In genomic region chr22:29799217-29799680, GRCh38 we compare ENCODE assay signal across 9 cellular contexts. TPM values are rescaled to one million over a fixed set of nuclear protein-coding genes. Genes with fewer than 3 reads are reported as not detected.
DNase-seq lines count a peak whose midpoint lies in the region; ATAC-seq, FAIRE-seq and TF ChIP-seq lines count a peak whose summit lies in the region.
"Had no signal": no experiment of that assay in that cellular context is flagged by ENCODE, and none has a peak within 500 bp of the region (broad histone marks: within the 10 kb centered on the region; RNA-seq: fewer than 3 reads in every experiment).

No MANE protein-coding gene starts in this region.

- whole genome bisulfite sequencing in GM12878 (ENCODE audit: insufficient coverage, insufficient replicate concordance, low lambda C conversion rate, missing lambda C conversion rate): 98% methylated on average over 8 of the region's 8 CpGs
- 45 to 51% methylated on average over 6 to 8 of the region's 8 CpGs for WGBS in testis, 2 donors

- no peak overlapping the region for H3K9ac ChIP-seq in GM12878 (ENCODE audit: control insufficient read depth, insufficient read depth, low read length)
- peak overlapping the region; percentile 25 for H3K9ac ChIP-seq in keratinocyte (ENCODE audit: control insufficient read depth, extremely low read depth, insufficient read depth, low read length)

- H2AFZ ChIP-seq in GM12878 (ENCODE audit: control insufficient read depth, low read depth, low read length) (no peak overlapping the region), keratinocyte (ENCODE audit: control insufficient read depth, low read length) (no peak overlapping the region)

- TF ChIP-seq CTCF in AG09309 (IDR thresholded peaks at IDR 0.05; ENCODE audit: control insufficient read depth, insufficient read depth, low read depth, low read length, missing control alignments) (peak; percentile 44), GM12878 (IDR thresholded peaks at IDR 0.05 in 2 of 3, conservative IDR thresholded peaks at IDR 0.05 in 1 of 3; ENCODE audit: control insufficient read depth in 2 of 3, extremely low read depth in 1 of 3, insufficient read depth in 1 of 3, low read depth in 3 of 3, low read length in 3 of 3) (no peak), keratinocyte (optimal IDR thresholded peaks at IDR 0.05 in 1 of 3, IDR thresholded peaks at IDR 0.05 in 1 of 3, conservative IDR thresholded peaks at IDR 0.05 in 1 of 3; ENCODE audit: extremely low read depth in 1 of 3, insufficient read depth in 2 of 3, low read length in 3 of 3) (no peak), testis (IDR thresholded peaks at IDR 0.05) (no peak), A673 (conservative IDR thresholded peaks at IDR 0.05; ENCODE audit: low read depth, low read length) (no peak)

- TF ChIP-seq POLR2A in GM12878 (IDR thresholded peaks at IDR 0.05; ENCODE audit: low read depth, low read length): no peak
- no peak for TF ChIP-seq POLR2A in testis (IDR thresholded peaks at IDR 0.05)

- no peak for TF ChIP-seq EP300 in GM12878 (IDR thresholded peaks at IDR 0.05; ENCODE audit: borderline replicate concordance in 1 of 2, control insufficient read depth in 1 of 2, low read depth in 2 of 2, low read length in 2 of 2)

- no peak for ATAC-seq in GM12878
- ATAC-seq in GM18517 (IDR thresholded peaks at IDR 0.05; ENCODE audit: unreplicated experiment): no peak

- H4K20me1 ChIP-seq in GM12878 (ENCODE audit: control insufficient read depth, insufficient read depth) (no peaks in the 10 kb centered on the region), keratinocyte (ENCODE audit: control insufficient read depth, extremely low read depth, insufficient read depth, low read length) (no peaks in the 10 kb centered on the region)

- dilution Hi-C loops in keratinocyte (cut with MboI; ENCODE audit: extremely low pct_ligation_motif_present, low sequenced_read_pairs): no loop called here

- peaks cover 27% of the 10 kb centered on the region for H3K4me1 ChIP-seq in GM12878 (ENCODE audit: control insufficient read depth, insufficient read depth, low read length)
- peaks cover 14% of the 10 kb centered on the region for H3K4me1 ChIP-seq in keratinocyte (ENCODE audit: control insufficient read depth, extremely low read depth, insufficient read depth, low read length)
- H3K4me1 ChIP-seq in testis: peaks cover 44% of the 10 kb centered on the region
- H3K4me1 ChIP-seq in A673 (ENCODE audit: insufficient read depth, low read length, poor library complexity, severe bottlenecking): no peaks in the 10 kb centered on the region

- H3K4me3 ChIP-seq in AG09309 (ENCODE audit: control insufficient read depth, low read depth, low read length) (no peak overlapping the region; the same call in 1 of the 2 replicates), GM12878 (no peak overlapping the region), keratinocyte (ENCODE audit: control insufficient read depth in 2 of 3, extremely low read depth in 1 of 3, insufficient read depth in 2 of 3, low read depth in 1 of 3, low read length in 3 of 3) (no peak overlapping the region), testis (no peak overlapping the region), A673 (ENCODE audit: low read depth, low read length, poor library complexity, severe bottlenecking) (no peak overlapping the region)
- H3K4me3 ChIP-seq: cardiac muscle cell had no signal

- H3K27me3 ChIP-seq in GM12878 (replicated peaks in 1 of 2; ENCODE audit: control insufficient read depth in 2 of 2, insufficient read depth in 2 of 2, low read length in 1 of 2): no peaks in the 10 kb centered on the region
- no peaks in the 10 kb centered on the region for H3K27me3 ChIP-seq in keratinocyte (ENCODE audit: control insufficient read depth, extremely low read depth, insufficient read depth, low read length)
- no peaks in the 10 kb centered on the region for H3K27me3 ChIP-seq in testis
- H3K27me3 ChIP-seq in A673 (replicated peaks; ENCODE audit: insufficient read depth, low read depth, low read length, poor library complexity): no peaks in the 10 kb centered on the region
- H3K27me3 ChIP-seq: cardiac muscle cell had no signal

- H3K36me3 ChIP-seq in KOPT-K1 (ENCODE audit: insufficient read depth, low read length) (peaks cover 95% of the 10 kb centered on the region), GM12878 (ENCODE audit: control insufficient read depth in 2 of 2, insufficient read depth in 2 of 2, low read length in 1 of 2) (peaks cover 5 to 21% of the 10 kb centered on the region in 2 experiments; a peak in 3 of 4 replicates), keratinocyte (ENCODE audit: control insufficient read depth in 2 of 2, extremely low read depth in 1 of 2, insufficient read depth in 2 of 2, low read length in 2 of 2) (peaks cover 35 to 46% of the 10 kb centered on the region in 2 experiments), testis (ENCODE audit: low read depth, missing control alignments) (no peaks in the 10 kb centered on the region), A673 (ENCODE audit: insufficient read depth, low read length, poor library complexity, severe bottlenecking) (peaks cover 30% of the 10 kb centered on the region)

- SMC1A ChIA-PET in GM12878 (lab: Charles Lee; ENCODE audit: uncharacterized antibody, unreplicated experiment): no interaction called here

- RAD21 ChIA-PET in GM12878 (lab: Charles Lee; ENCODE audit: unreplicated experiment): interaction anchor here (1.9 kb wide), 1 partner anchor 22 kb away, joined by 4 read pairs; no protein-coding TSS in a partner anchor

- no TSS peak for BruUV-seq in GM12878 (replicated peaks; lab: Mats Ljungman, UMichigan)
- no TSS peak for BruUV-seq in A673 (replicated peaks; lab: Mats Ljungman, UMichigan)

- intact Hi-C loops in GM12878 (cut with micrococcal nuclease; ENCODE audit: unreplicated experiment): no loop called here
- intact Hi-C loops in testis (cut with DNase I; ENCODE audit: low total_unique reads): no loop called here
- intact Hi-C loops in A673 (cut with micrococcal nuclease; ENCODE audit: unreplicated experiment): no loop called here

- H3K4me2 ChIP-seq in GM12878 (ENCODE audit: control insufficient read depth, insufficient read depth) (no peak overlapping the region), keratinocyte (ENCODE audit: control insufficient read depth, extremely low read depth, insufficient read depth, low read depth, low read length) (peak overlapping the region; percentile 55)

- in situ Hi-C loops in GM12878 (cut with MboI): no loop called here

- DNase-seq in AG09309 (ENCODE audit: low read depth) (peak; percentile 94), GM12878 (ENCODE audit: low read depth, low spot score) (no peak), keratinocyte (ENCODE audit: low read depth, low spot score) (no peak), testis (peak; percentile 78), NCI-H2107 treated with DMSO at 0.1 percent for 48 hours (lab: John Stamatoyannopoulos, UW; ENCODE audit: unreplicated experiment) (no peak), A673 (ENCODE audit: low spot score) (no peak)

- POLR2A ChIA-PET in GM12878 (lab: Charles Lee) (interaction anchor here (0.9 kb wide), 1 partner anchor 24 kb away, joined by 3 read pairs; no protein-coding TSS in a partner anchor), A673 (lab: Charles Lee; ENCODE audit: low non-redundant PET) (no interaction called here)

- no peaks in the 10 kb centered on the region for H3K9me1 ChIP-seq in keratinocyte (ENCODE audit: control insufficient read depth, extremely low read depth, insufficient read depth, low read length)

- FAIRE-seq in GM12878 (lab: Jason Lieb, UNC) (no peak), keratinocyte (lab: Jason Lieb, UNC) (peak; percentile 74)

- H3K9me3 ChIP-seq in KOPT-K1 (ENCODE audit: insufficient read depth, low read length, poor library complexity, severe bottlenecking) (no peaks in the 10 kb centered on the region), GM12878 (replicated peaks; ENCODE audit: control insufficient read depth, insufficient read depth, low read length) (no peaks in the 10 kb centered on the region), keratinocyte (ENCODE audit: control insufficient read depth, low read depth, low read length) (no peaks in the 10 kb centered on the region), testis (no peaks in the 10 kb centered on the region), A673 (ENCODE audit: low read depth, low read length, poor library complexity, severe bottlenecking) (no peaks in the 10 kb centered on the region)

- no peak for TF ChIP-seq RAD21 in GM12878 (IDR thresholded peaks at IDR 0.05; ENCODE audit: insufficient read depth, low read depth, low read length)

- H3K79me2 ChIP-seq in GM12878 (ENCODE audit: control insufficient read depth, insufficient read depth, low read length) (no peaks in the 10 kb centered on the region), keratinocyte (ENCODE audit: control insufficient read depth, insufficient read depth, low read length) (no peaks in the 10 kb centered on the region)

- H3K27ac ChIP-seq in KOPT-K1 (ENCODE audit: low read depth, low read length, poor library complexity, severe bottlenecking) (peak overlapping the region; percentile 51), GM12878 (ENCODE audit: control insufficient read depth, insufficient read depth) (peak overlapping the region; percentile 51), keratinocyte (ENCODE audit: control insufficient read depth, insufficient read depth, low read length) (peak overlapping the region; percentile 49), testis (peak overlapping the region; percentile 35 to 77), A673 (ENCODE audit: low read depth, low read length, poor library complexity, severe bottlenecking) (no peak overlapping the region)
- H3K27ac ChIP-seq: cardiac muscle cell had no signal

- CTCF ChIA-PET in GM12878 (lab: Yijun Ruan, JAX) (interaction anchor here (0.9 kb wide), 1 partner anchor 29 kb away, joined by 3 read pairs; no protein-coding TSS in a partner anchor), A673 (lab: Charles Lee) (no interaction called here)

RNA-seq across cellular contexts. Expression of gene UQCR10, which starts 32.1 kb away (rescaled TPM):
- total RNA-seq in GM12878 (2013; cell fraction: nucleolus; rRNA removed): 12.0 and 13.8 TPM in 2 replicates
- total RNA-seq in GM12878 (2014; rRNA removed) (197 and 199 TPM in 2 replicates), GM12878 (2014; rRNA removed; fragmentation: Illumina TruSeq; extraction: Trizol) (219 and 220 TPM in 2 replicates), GM12878 (2021) (134 and 144 TPM in 2 replicates), testis (100 to 1,000 TPM in 1 of 2 donors, 10 to 100 TPM in 1; 91.3 to 122 TPM), A673 (2021) (107 and 119 TPM in 2 replicates)
- 209 TPM for polyA plus RNA-seq in GM12878 (2011; ENCODE audit: low read depth)
- polyA plus RNA-seq in GM12878 (2011; rRNA removed) (109 and 208 TPM in 2 replicates), GM12878 (2014; fragmentation: Illumina TruSeq; extraction: Trizol) (46.6 and 160 TPM in 2 replicates), GM12878 (2014; fragmentation: Nextera tagmentation; extraction: Ambion mirVana) (1,000 to 10,000 TPM in 1 of 2 experiments, 100 to 1,000 TPM in 1; 947 to 1,021 TPM), GM12878 (2014; rRNA removed) (177 and 220 TPM in 2 replicates), GM12878 (2016; fragmentation: Nextera tagmentation; extraction: Ambion mirVana) (100 to 1,000 TPM; 538 to 555 TPM), keratinocyte (140 to 174 TPM (median 161 TPM) in 3 replicates), testis (ENCODE audit: insufficient read depth, low read depth, low replicate concordance) (211 TPM)
- 231 and 307 TPM in 2 replicates for polyA plus RNA-seq in GM12878 (2011; cell fraction: cytosol; rRNA removed)
- polyA plus RNA-seq in GM12878 (2011; cell fraction: nucleus; rRNA removed): 103 and 164 TPM in 2 replicates
- polyA plus RNA-seq in GM12878 (2012): 140 and 165 TPM in 2 replicates
- polyA minus RNA-seq in GM12878 (2011; rRNA and poly(A)+ RNA removed): 72.2 and 98.5 TPM in 2 replicates
- 54.5 and 54.7 TPM in 2 replicates for polyA minus RNA-seq in GM12878 (2011; cell fraction: cytosol; rRNA and poly(A)+ RNA removed)
- 41.2 and 69.8 TPM in 2 replicates for polyA minus RNA-seq in GM12878 (2011; cell fraction: nucleus; rRNA and poly(A)+ RNA removed)
- polyA plus RNA-seq in keratinocyte (2011; ENCODE audit: low read depth): 54.9 TPM
- 168 and 172 TPM in 2 replicates for polyA plus RNA-seq in keratinocyte (2011; cell fraction: cytosol; rRNA removed)
- polyA plus RNA-seq in keratinocyte (2011; cell fraction: nucleus; rRNA removed): 47.2 and 47.5 TPM in 2 replicates
- 144 and 189 TPM in 2 replicates for polyA plus RNA-seq in keratinocyte (2012; ENCODE audit: low replicate concordance)
- polyA minus RNA-seq in keratinocyte: 57.8 to 120 TPM (median 116 TPM) in 3 replicates
- polyA minus RNA-seq in keratinocyte (2011; cell fraction: cytosol; rRNA and poly(A)+ RNA removed): 164 TPM
- polyA minus RNA-seq in keratinocyte (2011; cell fraction: nucleus; rRNA and poly(A)+ RNA removed): 17.3 and 18.8 TPM in 2 replicates

RNA-seq across cellular contexts. Expression of gene ZMAT5, which starts 32.4 kb away (rescaled TPM):
- total RNA-seq in GM12878 (2013; cell fraction: nucleolus; rRNA removed): 6.0 and 6.6 TPM in 2 replicates
- 25.4 and 28.7 TPM in 2 replicates for total RNA-seq in GM12878 (2014; rRNA removed)
- total RNA-seq in GM12878 (2014; rRNA removed; fragmentation: Illumina TruSeq; extraction: Trizol): 15.3 and 17.3 TPM in 2 replicates
- total RNA-seq in GM12878 (2021): 23.1 and 25.7 TPM in 2 replicates
- polyA plus RNA-seq in GM12878 (2011; ENCODE audit: low read depth): 10.5 TPM
- 11.2 and 20.8 TPM in 2 replicates for polyA plus RNA-seq in GM12878 (2011; rRNA removed)
- 31.4 and 33.6 TPM in 2 replicates for polyA plus RNA-seq in GM12878 (2011; cell fraction: cytosol; rRNA removed)
- polyA plus RNA-seq in GM12878 (2011; cell fraction: nucleus; rRNA removed): 19.9 and 22.5 TPM in 2 replicates
- polyA plus RNA-seq in GM12878 (2012): 16.5 and 20.3 TPM in 2 replicates
- 5.7 and 15.6 TPM in 2 replicates for polyA plus RNA-seq in GM12878 (2014; fragmentation: Illumina TruSeq; extraction: Trizol)
- 10 to 100 TPM in 1 of 2 experiments, 1 to 10 TPM in 1; 2.3 to 10.4 TPM for polyA plus RNA-seq in GM12878 (2014; fragmentation: Nextera tagmentation; extraction: Ambion mirVana)
- polyA plus RNA-seq in GM12878 (2014; rRNA removed): 30.7 and 32.0 TPM in 2 replicates
- 10 to 100 TPM; 38.1 to 43.0 TPM for polyA plus RNA-seq in GM12878 (2016; fragmentation: Nextera tagmentation; extraction: Ambion mirVana)
- 5.6 and 9.8 TPM in 2 replicates for polyA minus RNA-seq in GM12878 (2011; rRNA and poly(A)+ RNA removed)
- 2.9 and 5.4 TPM in 2 replicates for polyA minus RNA-seq in GM12878 (2011; cell fraction: cytosol; rRNA and poly(A)+ RNA removed)
- 3.0 and 3.3 TPM in 2 replicates for polyA minus RNA-seq in GM12878 (2011; cell fraction: nucleus; rRNA and poly(A)+ RNA removed)
- polyA plus RNA-seq in keratinocyte: 11.1 to 16.6 TPM (median 11.4 TPM) in 3 replicates
- 10.0 TPM for polyA plus RNA-seq in keratinocyte (2011; ENCODE audit: low read depth)
- polyA plus RNA-seq in keratinocyte (2011; cell fraction: cytosol; rRNA removed): 11.3 and 15.4 TPM in 2 replicates
- polyA plus RNA-seq in keratinocyte (2011; cell fraction: nucleus; rRNA removed): 9.9 and 11.7 TPM in 2 replicates
- 11.3 and 13.0 TPM in 2 replicates for polyA plus RNA-seq in keratinocyte (2012; ENCODE audit: low replicate concordance)
- polyA minus RNA-seq in keratinocyte: 4.0 to 7.0 TPM (median 4.2 TPM) in 3 replicates
- 12.3 TPM for polyA minus RNA-seq in keratinocyte (2011; cell fraction: cytosol; rRNA and poly(A)+ RNA removed)
- 1.1 and 3.3 TPM in 2 replicates for polyA minus RNA-seq in keratinocyte (2011; cell fraction: nucleus; rRNA and poly(A)+ RNA removed)
- 10 to 100 TPM; 16.7 to 23.4 TPM for total RNA-seq in testis
- polyA plus RNA-seq in testis (ENCODE audit: insufficient read depth, low read depth, low replicate concordance): 19.6 TPM
- total RNA-seq in A673 (2021): 19.8 and 23.6 TPM in 2 replicates

RNA-seq across cellular contexts. Expression of gene ASCC2, which starts 38.8 kb away (rescaled TPM):
- 109 and 129 TPM in 2 replicates for total RNA-seq in GM12878 (2013; cell fraction: nucleolus; rRNA removed)
- 37.4 and 47.0 TPM in 2 replicates for total RNA-seq in GM12878 (2014; rRNA removed)
- total RNA-seq in GM12878 (2014; rRNA removed; fragmentation: Illumina TruSeq; extraction: Trizol): 38.3 and 39.1 TPM in 2 replicates
- total RNA-seq in GM12878 (2021): 62.1 and 67.9 TPM in 2 replicates
- 30.0 TPM for polyA plus RNA-seq in GM12878 (2011; ENCODE audit: low read depth)
- 27.1 and 53.0 TPM in 2 replicates for polyA plus RNA-seq in GM12878 (2011; rRNA removed)
- 60.6 and 63.1 TPM in 2 replicates for polyA plus RNA-seq in GM12878 (2011; cell fraction: cytosol; rRNA removed)
- polyA plus RNA-seq in GM12878 (2011; cell fraction: nucleus; rRNA removed): 87.3 and 103 TPM in 2 replicates
- 42.4 and 48.3 TPM in 2 replicates for polyA plus RNA-seq in GM12878 (2012)
- 51.0 and 60.1 TPM in 2 replicates for polyA plus RNA-seq in GM12878 (2014; fragmentation: Illumina TruSeq; extraction: Trizol)
- 1 to 10 TPM; 5.3 to 6.4 TPM for polyA plus RNA-seq in GM12878 (2014; fragmentation: Nextera tagmentation; extraction: Ambion mirVana)
- polyA plus RNA-seq in GM12878 (2014; rRNA removed): 60.7 and 61.9 TPM in 2 replicates
- 10 to 100 TPM; 89.0 to 91.4 TPM for polyA plus RNA-seq in GM12878 (2016; fragmentation: Nextera tagmentation; extraction: Ambion mirVana)
- 63.0 and 100 TPM in 2 replicates for polyA minus RNA-seq in GM12878 (2011; rRNA and poly(A)+ RNA removed)
- 22.6 and 28.3 TPM in 2 replicates for polyA minus RNA-seq in GM12878 (2011; cell fraction: cytosol; rRNA and poly(A)+ RNA removed)
- 49.1 and 96.4 TPM in 2 replicates for polyA minus RNA-seq in GM12878 (2011; cell fraction: nucleus; rRNA and poly(A)+ RNA removed)
- 50.7 to 53.0 TPM (median 51.3 TPM) in 3 replicates for polyA plus RNA-seq in keratinocyte
- polyA plus RNA-seq in keratinocyte (2011; ENCODE audit: low read depth): 88.8 TPM
- 60.0 and 60.8 TPM in 2 replicates for polyA plus RNA-seq in keratinocyte (2011; cell fraction: cytosol; rRNA removed)
- 91.2 and 115 TPM in 2 replicates for polyA plus RNA-seq in keratinocyte (2011; cell fraction: nucleus; rRNA removed)
- polyA plus RNA-seq in keratinocyte (2012; ENCODE audit: low replicate concordance): 36.8 and 53.9 TPM in 2 replicates
- 52.9 to 126 TPM (median 64.0 TPM) in 3 replicates for polyA minus RNA-seq in keratinocyte
- 48.3 TPM for polyA minus RNA-seq in keratinocyte (2011; cell fraction: cytosol; rRNA and poly(A)+ RNA removed)
- 37.4 and 55.6 TPM in 2 replicates for polyA minus RNA-seq in keratinocyte (2011; cell fraction: nucleus; rRNA and poly(A)+ RNA removed)
- 10 to 100 TPM; 91.5 to 93.8 TPM for total RNA-seq in testis
- 108 TPM for polyA plus RNA-seq in testis (ENCODE audit: insufficient read depth, low read depth, low replicate concordance)
- 54.5 and 54.9 TPM in 2 replicates for total RNA-seq in A673 (2021)

Comparison
In these comparisons a context has a peak if more than half of its experiments do, and no peak if none do; other contexts are left out.
1. DNase-seq: peak in AG09309 (single experiment) and testis (single experiment); none in GM12878 (single experiment), keratinocyte (single experiment), NCI-H2107 treated with DMSO at 0.1 percent for 48 hours (single experiment) and A673 (single experiment).